7 cellular contexts compared by ENCODE assay signal in the genomic region with DNA sequence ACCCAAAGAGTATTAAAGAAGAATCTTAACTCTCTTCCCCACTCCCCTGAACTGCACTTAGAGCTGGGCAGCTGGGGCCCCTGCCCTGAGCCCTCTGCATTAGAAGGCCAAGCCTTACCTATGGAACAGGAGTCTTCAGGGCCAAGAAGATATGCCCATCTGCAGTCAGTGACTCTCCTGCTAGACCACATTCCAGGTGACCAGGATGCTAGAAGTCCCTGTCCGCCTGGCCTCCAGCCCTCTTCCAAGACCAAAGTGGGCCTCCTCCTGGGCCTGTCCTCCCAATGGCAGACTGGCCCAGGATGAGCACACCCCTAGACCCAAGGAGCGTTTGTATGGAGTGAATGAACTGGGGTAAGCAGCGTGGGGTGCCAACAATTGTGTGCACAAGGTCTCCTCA.
"Had no signal": no experiment of that assay in that cellular context is flagged by ENCODE, and none has a peak within 500 bp of the region (broad histone marks: within the 10 kb centered on the region; RNA-seq: fewer than 3 reads in every experiment).

No MANE protein-coding gene starts in this region.

- H3K4me2 ChIP-seq: GM23338 had no signal

- H3K4me3 ChIP-seq: GM23338 had no signal

- DNase-seq: H9, HCEC 1CT, IMR-90 had no signal

- H2AFZ ChIP-seq: GM23338 had no signal

- FAIRE-seq: H1, H54, HTR-8/SVneo had no signal

- ATAC-seq: GM23338 had no signal
